1 cellular context compared by ENCODE assay signal in the genomic region with DNA sequence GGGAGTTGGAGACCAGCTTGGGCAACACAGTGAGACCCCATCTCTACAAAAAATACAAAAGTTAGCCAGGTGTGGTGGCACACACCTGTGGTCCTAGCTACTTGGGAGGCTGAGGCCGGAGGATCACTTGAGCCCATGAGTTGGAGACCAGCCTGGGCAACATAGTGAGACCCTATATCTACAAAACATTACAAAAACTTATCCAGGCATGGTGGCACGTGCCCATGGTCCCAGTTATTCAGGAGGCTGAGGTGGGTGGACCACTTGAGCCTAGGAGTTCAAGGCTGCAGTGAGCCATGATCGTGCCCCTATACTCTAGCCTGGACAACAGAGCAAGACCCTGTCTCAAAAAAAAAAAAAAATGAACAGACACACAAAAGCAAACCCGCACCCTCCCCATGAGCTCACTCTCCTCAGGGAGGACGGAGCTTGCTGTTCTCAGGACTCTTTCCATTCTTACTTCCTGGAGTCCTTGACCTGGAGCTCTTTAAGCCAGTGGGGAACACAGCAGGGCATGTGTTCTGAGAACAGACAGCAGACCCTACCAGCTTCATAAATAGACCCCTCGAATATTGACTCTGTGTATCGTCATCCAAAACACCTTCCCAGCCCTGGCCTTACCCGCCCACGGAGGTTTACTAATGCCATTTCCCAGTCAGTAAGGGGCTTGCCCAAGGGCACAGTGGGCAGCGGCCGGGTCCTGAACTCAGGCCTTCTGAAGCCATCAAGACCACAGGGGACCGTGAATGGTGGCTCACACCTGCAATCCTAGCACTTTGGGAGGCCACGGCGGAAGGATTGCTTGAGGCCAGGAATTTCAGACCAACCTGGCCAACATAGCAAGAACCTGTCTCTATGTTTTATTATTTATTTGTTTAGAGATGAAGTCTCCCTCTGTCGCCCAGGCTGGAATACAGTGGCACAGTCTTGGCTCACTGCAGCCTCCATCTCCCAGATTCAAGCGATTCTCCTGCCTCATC.
TF ChIP-seq lines count a peak whose summit lies in the region.

No MANE protein-coding gene starts in this region.

TF ChIP-seq in liver, 16 proteins besides CTCF, POLR2A, EP300 and RAD21 (continued from another document):
- TF ChIP-seq, protein P1, sequence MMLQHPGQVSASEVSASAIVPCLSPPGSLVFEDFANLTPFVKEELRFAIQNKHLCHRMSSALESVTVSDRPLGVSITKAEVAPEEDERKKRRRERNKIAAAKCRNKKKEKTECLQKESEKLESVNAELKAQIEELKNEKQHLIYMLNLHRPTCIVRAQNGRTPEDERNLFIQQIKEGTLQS (IDR thresholded peaks at IDR 0.05): no peak
- TF ChIP-seq, protein P2, sequence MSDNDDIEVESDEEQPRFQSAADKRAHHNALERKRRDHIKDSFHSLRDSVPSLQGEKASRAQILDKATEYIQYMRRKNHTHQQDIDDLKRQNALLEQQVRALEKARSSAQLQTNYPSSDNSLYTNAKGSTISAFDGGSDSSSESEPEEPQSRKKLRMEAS (IDR thresholded peaks at IDR 0.05): no peak
- TF ChIP-seq, protein P3, sequence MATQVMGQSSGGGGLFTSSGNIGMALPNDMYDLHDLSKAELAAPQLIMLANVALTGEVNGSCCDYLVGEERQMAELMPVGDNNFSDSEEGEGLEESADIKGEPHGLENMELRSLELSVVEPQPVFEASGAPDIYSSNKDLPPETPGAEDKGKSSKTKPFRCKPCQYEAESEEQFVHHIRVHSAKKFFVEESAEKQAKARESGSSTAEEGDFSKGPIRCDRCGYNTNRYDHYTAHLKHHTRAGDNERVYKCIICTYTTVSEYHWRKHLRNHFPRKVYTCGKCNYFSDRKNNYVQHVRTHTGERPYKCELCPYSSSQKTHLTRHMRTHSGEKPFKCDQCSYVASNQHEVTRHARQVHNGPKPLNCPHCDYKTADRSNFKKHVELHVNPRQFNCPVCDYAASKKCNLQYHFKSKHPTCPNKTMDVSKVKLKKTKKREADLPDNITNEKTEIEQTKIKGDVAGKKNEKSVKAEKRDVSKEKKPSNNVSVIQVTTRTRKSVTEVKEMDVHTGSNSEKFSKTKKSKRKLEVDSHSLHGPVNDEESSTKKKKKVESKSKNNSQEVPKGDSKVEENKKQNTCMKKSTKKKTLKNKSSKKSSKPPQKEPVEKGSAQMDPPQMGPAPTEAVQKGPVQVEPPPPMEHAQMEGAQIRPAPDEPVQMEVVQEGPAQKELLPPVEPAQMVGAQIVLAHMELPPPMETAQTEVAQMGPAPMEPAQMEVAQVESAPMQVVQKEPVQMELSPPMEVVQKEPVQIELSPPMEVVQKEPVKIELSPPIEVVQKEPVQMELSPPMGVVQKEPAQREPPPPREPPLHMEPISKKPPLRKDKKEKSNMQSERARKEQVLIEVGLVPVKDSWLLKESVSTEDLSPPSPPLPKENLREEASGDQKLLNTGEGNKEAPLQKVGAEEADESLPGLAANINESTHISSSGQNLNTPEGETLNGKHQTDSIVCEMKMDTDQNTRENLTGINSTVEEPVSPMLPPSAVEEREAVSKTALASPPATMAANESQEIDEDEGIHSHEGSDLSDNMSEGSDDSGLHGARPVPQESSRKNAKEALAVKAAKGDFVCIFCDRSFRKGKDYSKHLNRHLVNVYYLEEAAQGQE (IDR thresholded peaks at IDR 0.05): no peak
- TF ChIP-seq RXRA (IDR thresholded peaks at IDR 0.05) (no peak), YY1 (IDR thresholded peaks at IDR 0.05) (no peak), TAF1 (conservative IDR thresholded peaks at IDR 0.05) (no peak)
